In genomic region chr4:7676376-7676775, GRCh38 we compare ENCODE assay signal across 21 cellular contexts.
"Had no signal": no experiment of that assay in that cellular context is flagged by ENCODE, and none has a peak within 500 bp of the region (broad histone marks: within the 10 kb centered on the region; RNA-seq: fewer than 3 reads in every experiment).

No MANE protein-coding gene starts in this region.

- ATAC-seq: activated T-cell treated with anti-CD3 and anti-CD28 coated beads, Interleukin-2, amount 50 U/mL, for 4 hours; gastroesophageal sphincter; left lobe of liver; lower lobe of right lung; naive thymus-derived CD8-positive, alpha-beta T cell; right lobe of liver; stimulated activated memory B cell treated with anti-CD40 and anti-IgM and Interleukin-4, amounts not matched to agents 10 μg/mL and 1 μg/mL and 100 μg/mL, for 72 hours; T-cell had no signal

- H3K4me3 Mint-ChIP-seq: activated naive CD8-positive, alpha-beta T cell; activated T-cell treated with anti-CD3 and anti-CD28 coated beads, Interleukin-2, amount 50 U/mL, for 4 hours; naive thymus-derived CD8-positive, alpha-beta T cell; stimulated activated memory B cell treated with anti-CD40 and anti-IgM and Interleukin-4, amounts not matched to agents 10 μg/mL and 1 μg/mL and 100 μg/mL, for 72 hours; T-cell had no signal

- DNase-seq: activated CD4-positive, alpha-beta T cell treated with anti-CD3 and anti-CD28 coated beads, Interleukin-2, amount 50 U/mL, for 4 hours; activated CD8-positive, alpha-beta memory T cell treated with anti-CD3 and anti-CD28 coated beads, Interleukin-2, amount 50 U/mL, for 48 hours; activated naive CD4-positive, alpha-beta T cell; activated T-cell treated with anti-CD3 and anti-CD28 coated beads, Interleukin-2, amount 50 U/mL, for 4 hours; adrenal gland; heart right ventricle; naive thymus-derived CD8-positive, alpha-beta T cell; nucleus accumbens; small intestine; stimulated activated CD4-positive, alpha-beta T cell treated with anti-CD3 and anti-CD28 coated beads, Interleukin-2, amount 100 ng/mL, for 24 hours; stomach; T-cell; T-helper 9 cell; transverse colon had no signal

- H3K27ac Mint-ChIP-seq: activated naive CD8-positive, alpha-beta T cell; activated T-helper 2 cell treated with anti-CD3 and anti-CD28 coated beads, Interferon-gamma antibody, Interleukin-2, Interleukin-4, amounts not matched to agents 10 μg/mL and 5 μg/mL and 100 μg/mL, durations not matched to agents 14 hours and 24 hours and 36 hours; stimulated activated memory B cell treated with anti-CD40 and anti-IgM and Interleukin-4, amounts not matched to agents 10 μg/mL and 1 μg/mL and 100 μg/mL, for 72 hours; T-cell had no signal

- H3K9me3 Mint-ChIP-seq: activated T-helper 2 cell treated with anti-CD3 and anti-CD28 coated beads, Interferon-gamma antibody, Interleukin-2, Interleukin-4, amounts not matched to agents 10 μg/mL and 5 μg/mL and 100 μg/mL, durations not matched to agents 14 hours and 24 hours and 36 hours had no signal

- H3K36me3 Mint-ChIP-seq: stimulated activated memory B cell treated with anti-CD40 and anti-IgM and Interleukin-4, amounts not matched to agents 10 μg/mL and 1 μg/mL and 100 μg/mL, for 72 hours; T-cell had no signal

- H3K4me1 Mint-ChIP-seq: stimulated activated memory B cell treated with anti-CD40 and anti-IgM and Interleukin-4, amounts not matched to agents 10 μg/mL and 1 μg/mL and 100 μg/mL, for 72 hours; T-cell had no signal
